ENCODE assay signal across 7 cellular contexts in genomic region chr5:146203011-146203871, GRCh38.
DNase-seq lines count a peak whose midpoint lies in the region; ATAC-seq and TF ChIP-seq lines count a peak whose summit lies in the region.

RBM27 (plus strand) TSS chr5:146203605; CDS start chr5:146203766, 161 bp downstream.

- no peak for TF ChIP-seq CTCF in astrocyte of the spinal cord (IDR thresholded peaks at IDR 0.05; ENCODE audit: low read depth, low read length)
- no peak for TF ChIP-seq CTCF in retinal pigment epithelial cell (conservative IDR thresholded peaks at IDR 0.05; ENCODE audit: low read depth, low read length)

- peak within 1 kb of the TSS; percentile 94 for H3K4me3 ChIP-seq in astrocyte of the spinal cord (ENCODE audit: low read depth, low read length)
- peak within 1 kb of the TSS; percentile 94 for H3K4me3 ChIP-seq in retinal pigment epithelial cell (ENCODE audit: low read length)

- in situ Hi-C loops in astrocyte of the spinal cord (cut with HindIII; ENCODE audit: low sequenced_read_pairs): no loop called here

- ATAC-seq in GM18508 (IDR thresholded peaks at IDR 0.05; ENCODE audit: insufficient read depth, unreplicated experiment): peak; percentile 100
- peak; percentile 100 for ATAC-seq in HG02981 (IDR thresholded peaks at IDR 0.05; ENCODE audit: unreplicated experiment)

- DNase-seq in NCI-H2029 treated with DMSO at 0.1 percent for 48 hours (lab: John Stamatoyannopoulos, UW): peak; percentile 98
- DNase-seq in T-helper 9 cell: peak; percentile 93
- DNase-seq in astrocyte of the spinal cord (ENCODE audit: low read depth, low spot score): peak; percentile 99
- peak; percentile 66 to 98 (median 94) for DNase-seq in hypothalamus (lab: John Stamatoyannopoulos, UW)
- DNase-seq in retinal pigment epithelial cell (ENCODE audit: low read depth): peak; percentile 98

Comparison
In these comparisons a context has a peak if more than half of its experiments do, and no peak if none do; other contexts are left out.
1. Peak in every context shown above with its lines: DNase-seq, ATAC-seq and H3K4me3 ChIP-seq.